ENCODE assay signal across 17 cellular contexts in genomic region chr3:120162400-120162799, GRCh38.
DNase-seq lines count a peak whose midpoint lies in the region; TF ChIP-seq lines count a peak whose summit lies in the region.
"Had no signal": no experiment of that assay in that cellular context is flagged by ENCODE, and none has a peak within 500 bp of the region (broad histone marks: within the 10 kb centered on the region; RNA-seq: fewer than 3 reads in every experiment).

No MANE protein-coding gene starts in this region.

- H3K4ac ChIP-seq in mesenchymal stem cell (ENCODE audit: low read depth in 1 of 2, low read length in 2 of 2): no peak overlapping the region

- H3K36me3 ChIP-seq in Karpas-422 (ENCODE audit: insufficient read depth, low read length) (no peaks in the 10 kb centered on the region), mesenchymal stem cell (ENCODE audit: control insufficient read depth in 1 of 2, insufficient read depth in 2 of 2, low read depth in 1 of 2, low read length in 2 of 2) (no peaks in the 10 kb centered on the region)
- H3K36me3 ChIP-seq: adrenal gland, heart left ventricle had no signal

- H2BK120ac ChIP-seq in mesenchymal stem cell (ENCODE audit: low read depth, low read length): no peak overlapping the region

- H3K9ac ChIP-seq in Karpas-422 (ENCODE audit: low read length): no peak overlapping the region
- H3K9ac ChIP-seq in mesenchymal stem cell (ENCODE audit: low read length): no peak overlapping the region
- H3K9ac ChIP-seq: parathyroid adenoma had no signal

- no peak overlapping the region for H2AK5ac ChIP-seq in mesenchymal stem cell (ENCODE audit: low read length, severe bottlenecking)

- no peak overlapping the region for H3K4me3 ChIP-seq in Karpas-422 (ENCODE audit: low read length)
- no peak overlapping the region for H3K4me3 ChIP-seq in choroid plexus epithelial cell (ENCODE audit: low read depth, low read length)
- H3K4me3 ChIP-seq in mesenchymal stem cell (ENCODE audit: insufficient read depth in 1 of 2, low read depth in 1 of 2, low read length in 2 of 2): no peak overlapping the region
- H3K4me3 ChIP-seq: adrenal gland, heart left ventricle had no signal

- no peaks in the 10 kb centered on the region for H4K20me1 ChIP-seq in Karpas-422 (ENCODE audit: insufficient read depth, low read depth, low read length)

- peaks cover 14% of the 10 kb centered on the region for H3K4me1 ChIP-seq in Karpas-422 (ENCODE audit: low read length)
- H3K4me1 ChIP-seq in mesenchymal stem cell (ENCODE audit: control insufficient read depth, insufficient read depth, low read depth, low read length): peaks cover 2% of the 10 kb centered on the region
- H3K4me1 ChIP-seq: adrenal gland, parathyroid adenoma had no signal

- H3K23ac ChIP-seq in mesenchymal stem cell (ENCODE audit: low read length in 2 of 2): no peak overlapping the region

- H3K79me1 ChIP-seq in mesenchymal stem cell (replicated peaks; ENCODE audit: low read length, poor library complexity, severe bottlenecking): no peaks in the 10 kb centered on the region

- H3K14ac ChIP-seq in mesenchymal stem cell (ENCODE audit: low read length in 2 of 2): peak overlapping the region in 1 of 2 experiments; percentile 66

- H2BK15ac ChIP-seq in mesenchymal stem cell (ENCODE audit: low read depth, poor library complexity, severe bottlenecking): no peak overlapping the region

- H3K27me3 ChIP-seq in Karpas-422 (ENCODE audit: low read length) (no peaks in the 10 kb centered on the region), mesenchymal stem cell (ENCODE audit: control insufficient read depth in 1 of 2, insufficient read depth in 1 of 2, low read length in 2 of 2) (no peaks in the 10 kb centered on the region)
- H3K27me3 ChIP-seq: adrenal gland, heart left ventricle had no signal

- H3K27ac ChIP-seq in Karpas-422 (ENCODE audit: low read length) (no peak overlapping the region), mesenchymal stem cell (ENCODE audit: low read length, poor library complexity, severe bottlenecking) (no peak overlapping the region)
- H3K27ac ChIP-seq: adrenal gland, heart left ventricle, parathyroid adenoma had no signal

- H3K79me2 ChIP-seq in Karpas-422 (ENCODE audit: low read length): no peaks in the 10 kb centered on the region
- H3K79me2 ChIP-seq: parathyroid adenoma had no signal

- DNase-seq in AG09319 (ENCODE audit: extremely low read depth, low read depth) (peak; percentile 39), Karpas-422 (no peak), choroid plexus epithelial cell (ENCODE audit: low read depth) (peak; percentile 52), mesenchymal stem cell (peak; percentile 58), DMS79 (lab: John Stamatoyannopoulos, UW) (no peak), ureter (ENCODE audit: low spot score) (no peak), nucleus accumbens (lab: John Stamatoyannopoulos, UW) (no peak), DMS153 treated with DMSO at 0.1 percent for 48 hours (lab: John Stamatoyannopoulos, UW; ENCODE audit: unreplicated experiment) (no peak)
- DNase-seq: activated CD8-positive, alpha-beta T cell treated with anti-CD3 and anti-CD28 coated beads for 36 hours; adrenal gland; DMS 273 treated with DMSO at 0.1 percent for 48 hours; heart left ventricle; left cardiac atrium; NCI-H2029 treated with DMSO at 0.1 percent for 48 hours; NCI-H524; stimulated activated naive CD4-positive, alpha-beta T cell treated with Interleukin-2 at 50 U/mL for 16 hours had no signal

- no peaks in the 10 kb centered on the region for H3K9me2 ChIP-seq in Karpas-422 (replicated peaks; ENCODE audit: insufficient read depth, low read length)

- H2BK12ac ChIP-seq in mesenchymal stem cell (ENCODE audit: low read length in 2 of 2): no peak overlapping the region

- no peak overlapping the region for H3K18ac ChIP-seq in mesenchymal stem cell (ENCODE audit: low read depth in 1 of 2, low read length in 2 of 2)

- no peak overlapping the region for H2BK5ac ChIP-seq in mesenchymal stem cell (ENCODE audit: low read depth, low read length, poor library complexity, severe bottlenecking)

- H3K4me2 ChIP-seq in Karpas-422 (ENCODE audit: low read depth, low read length, poor library complexity, severe bottlenecking) (peak overlapping the region; percentile 14), mesenchymal stem cell (ENCODE audit: low read length, poor library complexity, severe bottlenecking) (no peak overlapping the region)

- H2AFZ ChIP-seq in Karpas-422 (ENCODE audit: low read length) (no peak overlapping the region), mesenchymal stem cell (ENCODE audit: low read depth, low read length) (no peak overlapping the region)
- H2AFZ ChIP-seq: parathyroid adenoma had no signal

- no peaks in the 10 kb centered on the region for H3K9me3 ChIP-seq in Karpas-422 (ENCODE audit: low read length)
- no peaks in the 10 kb centered on the region for H3K9me3 ChIP-seq in mesenchymal stem cell (ENCODE audit: control insufficient read depth, low read length)
- H3K9me3 ChIP-seq: adrenal gland, heart left ventricle had no signal

- no peak for TF ChIP-seq CTCF in AG09319 (IDR thresholded peaks at IDR 0.05; ENCODE audit: low read depth, low read length)
- TF ChIP-seq CTCF in choroid plexus epithelial cell (conservative IDR thresholded peaks at IDR 0.05; ENCODE audit: low read depth, low read length): no peak

- no peak overlapping the region for H4K8ac ChIP-seq in mesenchymal stem cell (ENCODE audit: low read length)

- no peak overlapping the region for H4K91ac ChIP-seq in mesenchymal stem cell (ENCODE audit: low read length)

Comparison
In these comparisons a context has a peak if more than half of its experiments do, and no peak if none do; other contexts are left out.
1. DNase-seq: peak in AG09319 (single experiment), choroid plexus epithelial cell (single experiment) and mesenchymal stem cell (single experiment); none in Karpas-422 (single experiment), DMS79 (single experiment), ureter (single experiment), nucleus accumbens (0 of 56) and DMS153 treated with DMSO at 0.1 percent for 48 hours (single experiment).